9 cellular contexts compared by ENCODE assay signal in the genomic region with DNA sequence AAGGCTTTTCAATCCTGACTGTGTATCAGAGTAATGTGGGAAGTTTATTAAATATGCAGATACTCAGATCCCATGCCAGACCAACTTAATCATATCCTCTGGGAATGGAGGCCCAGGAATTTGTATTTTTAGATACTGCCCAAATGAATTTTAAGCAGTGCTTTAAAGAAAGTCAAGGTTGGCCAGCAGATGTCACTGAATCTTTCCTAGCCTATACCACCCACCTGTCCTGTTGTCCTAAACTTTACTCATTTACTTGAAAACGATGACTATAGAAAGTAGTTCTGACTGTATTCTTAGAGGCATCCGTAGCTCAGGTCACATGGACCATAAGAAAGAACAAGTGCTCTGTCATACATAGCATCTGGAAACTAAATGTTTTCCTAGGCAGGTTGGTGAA.
A peak's percentile ranks its signal among the peaks of the same experiment; 100 is the strongest.
DNase-seq lines count a peak whose midpoint lies in the region; ATAC-seq, FAIRE-seq and TF ChIP-seq lines count a peak whose summit lies in the region.
"Had no signal": no experiment of that assay in that cellular context is flagged by ENCODE, and none has a peak within 500 bp of the region (broad histone marks: within the 10 kb centered on the region; RNA-seq: fewer than 3 reads in every experiment).

No MANE protein-coding gene starts in this region.

- no peak for FAIRE-seq in GM19239 (lab: Jason Lieb, UNC)

- peak; percentile 1 for DNase-seq in GM19239 (ENCODE audit: insufficient read length, low spot score)
- no peak for DNase-seq in SW480 (ENCODE audit: low spot score)
- DNase-seq in activated T-cell treated with anti-CD3 and anti-CD28 coated beads, Interleukin-2, amount 50 U/mL, for 1 hour = no peak
- DNase-seq in NCI-H2227 (lab: John Stamatoyannopoulos, UW; ENCODE audit: unreplicated experiment) = no peak
- no peak for DNase-seq in NCI-H1417 (lab: John Stamatoyannopoulos, UW)
- DNase-seq: activated CD4-positive, alpha-beta T cell treated with anti-CD3 and anti-CD28 coated beads for 48 hours; KG1 had no signal

- ATAC-seq in HG02938 (IDR thresholded peaks at IDR 0.05; ENCODE audit: unreplicated experiment) (peak; percentile 53), SK-N-SH treated with all-trans-retinoic acid at 6 μM for 48 hours (peak; percentile 27; the same call in 2 of the 3 replicates)

TF ChIP-seq in SK-N-SH treated with all-trans-retinoic acid at 6 μM for 48 hours, 23 proteins besides CTCF, POLR2A, EP300 and RAD21:
- TF ChIP-seq ZNF565 (CRISPR knock-in tag; conservative IDR thresholded peaks at IDR 0.05; ENCODE audit: low read depth) (no peak), ZFP3 (CRISPR knock-in tag; IDR thresholded peaks at IDR 0.05) (no peak), CSDC2 (CRISPR knock-in tag; IDR thresholded peaks at IDR 0.05) (no peak), BACH2 (CRISPR knock-in tag; IDR thresholded peaks at IDR 0.05; ENCODE audit: borderline replicate concordance) (no peak), TOX (CRISPR knock-in tag; IDR thresholded peaks at IDR 0.05; ENCODE audit: borderline replicate concordance) (no peak), GLIS3 (CRISPR knock-in tag; IDR thresholded peaks at IDR 0.05) (no peak), RARB (CRISPR knock-in tag; IDR thresholded peaks at IDR 0.05) (no peak), ZFP30 (CRISPR knock-in tag; IDR thresholded peaks at IDR 0.05) (no peak), ZNF70 (CRISPR knock-in tag; IDR thresholded peaks at IDR 0.05) (no peak)
